11 cellular contexts compared by ENCODE assay signal in the genomic region with DNA sequence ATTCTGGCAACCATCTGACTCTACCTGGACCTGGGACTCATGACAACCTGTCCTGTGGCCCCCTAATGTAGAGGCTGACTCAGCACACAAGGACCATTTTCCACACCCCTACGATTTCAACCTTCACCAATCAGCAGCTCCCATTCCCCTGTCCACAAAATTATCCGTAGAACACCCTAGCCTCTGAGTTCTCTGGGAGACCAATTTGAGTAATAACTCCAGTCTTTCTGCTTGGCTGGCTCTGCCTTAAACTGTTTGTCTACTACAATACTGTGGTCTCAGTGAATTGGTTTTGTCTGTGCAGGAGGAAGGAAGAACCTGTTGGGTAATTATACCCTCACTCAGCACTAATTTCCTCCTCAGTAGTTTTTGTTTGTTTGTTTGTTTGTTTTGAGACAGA.
DNase-seq lines count a peak whose midpoint lies in the region; ATAC-seq, FAIRE-seq and TF ChIP-seq lines count a peak whose summit lies in the region.
"Had no signal": no experiment of that assay in that cellular context is flagged by ENCODE, and none has a peak within 500 bp of the region (broad histone marks: within the 10 kb centered on the region; RNA-seq: fewer than 3 reads in every experiment).

No MANE protein-coding gene starts in this region.

- H3K4me3 ChIP-seq in K562 (no peak overlapping the region), vagina (no peak overlapping the region)

- H3K9ac ChIP-seq in K562 (ENCODE audit: insufficient read depth in 1 of 2, low read depth in 2 of 2, low read length in 2 of 2): no peak overlapping the region

- BruUV-seq in Calu3 (replicated peaks; lab: Mats Ljungman, UMichigan) (no TSS peak), K562 (replicated peaks; lab: Mats Ljungman, UMichigan) (no TSS peak)

- H3K27ac Mint-ChIP-seq in Calu3 (ENCODE audit: unreplicated experiment) (peak overlapping the region; percentile 68), nephron (peak overlapping the region; percentile 36 to 66 (median 52))

- H3K79me2 ChIP-seq in K562 (ENCODE audit: control insufficient read depth, insufficient read depth, low read length): no peaks in the 10 kb centered on the region

- no peak overlapping the region for H2AFZ ChIP-seq in K562 (ENCODE audit: low read depth, low read length)

- TF ChIP-seq EP300 in K562 (IDR thresholded peaks at IDR 0.05; ENCODE audit: low read length): no peak

- H3K9me1 ChIP-seq in K562 (ENCODE audit: control insufficient read depth, insufficient read depth, low read length): no peaks in the 10 kb centered on the region

- POLR2A ChIA-PET in K562 (lab: Yijun Ruan, JAX): interaction anchor here (0.7 to 1.3 kb wide), 5 partner anchors 9 to 252 kb away, joined by 3 to 7 read pairs (median 4); no protein-coding TSS in a partner anchor

- no peak for TF ChIP-seq POLR2A in K562 (conservative IDR thresholded peaks at IDR 0.05)
- no peak for TF ChIP-seq POLR2A in vagina (IDR thresholded peaks at IDR 0.05)

- no peak for ATAC-seq in K562

- H3K4me1 ChIP-seq in K562 (replicated peaks in 1 of 2; ENCODE audit: control insufficient read depth in 2 of 2, insufficient read depth in 2 of 2, low read length in 2 of 2): peaks cover 0 to 14% of the 10 kb centered on the region in 2 experiments; a peak in 3 of 5 replicates
- H3K4me1 ChIP-seq in vagina: peaks cover 39% of the 10 kb centered on the region

- no peak for FAIRE-seq in K562 (lab: Jason Lieb, UNC)

- intact Hi-C loops in Calu3 (cut with micrococcal nuclease; ENCODE audit: unreplicated experiment): no loop called here
- intact Hi-C loops in K562 (cut with micrococcal nuclease): no loop called here
- intact Hi-C loops in vagina (cut with DNase I): no loop called here

- H3K4me1 Mint-ChIP-seq in Calu3 (ENCODE audit: low read depth, unreplicated experiment) (peaks cover 57% of the 10 kb centered on the region), nephron (peaks cover 27% of the 10 kb centered on the region)

- in situ Hi-C loops in K562 (cut with MboI): loop anchor here (25.0 kb wide), 1 partner anchor 220 kb away; no protein-coding TSS in a partner anchor

- CTCF ChIA-PET in Calu3 (lab: Charles Lee): interaction anchor here (0.6 to 2.0 kb wide), 5 partner anchors 16 to 230 kb away, joined by 5 to 7 read pairs (median 6); no protein-coding TSS in a partner anchor
- CTCF ChIA-PET in K562 (lab: Yijun Ruan, JAX; ENCODE audit: low intra/inter-chr PET ratio): interaction anchor here (0.5 kb wide), 1 partner anchor 233 kb away, joined by 4 read pairs; no protein-coding TSS in a partner anchor

- H3K36me3 ChIP-seq in K562 (ENCODE audit: control insufficient read depth, insufficient read depth, low read length) (no peaks in the 10 kb centered on the region), vagina (no peaks in the 10 kb centered on the region)

- H3K36me3 Mint-ChIP-seq in Calu3 (ENCODE audit: insufficient read depth, unreplicated experiment) (peaks cover 23% of the 10 kb centered on the region), nephron (ENCODE audit: low read depth) (no peaks in the 10 kb centered on the region)

- H3K27ac ChIP-seq in K562 (ENCODE audit: extremely low read depth, low read depth, low read length): no peak overlapping the region
- H3K27ac ChIP-seq in vagina: no peak overlapping the region

- DNase-seq in Calu3: no peak
- DNase-seq in KG1 (lab: John Stamatoyannopoulos, UW): peak; percentile 6
- no peak for DNase-seq in K562 (ENCODE audit: extremely low read depth in 1 of 4, low spot score in 3 of 4)
- DNase-seq in hypothalamus (lab: John Stamatoyannopoulos, UW): no peak
- DNase-seq in vagina (ENCODE audit: extremely low spot score in 2 of 2): no peak
- DNase-seq in D341Med (ENCODE audit: low spot score): no peak
- no peak for DNase-seq in Ammon's horn (ENCODE audit: low spot score)
- DNase-seq: NCI-H345; stimulated activated CD8-positive, alpha-beta memory T cell treated with anti-CD3 and anti-CD28 coated beads, Interleukin-4, amount 100 ng/mL, for 48 hours had no signal

- H4K20me1 ChIP-seq in K562 (replicated peaks; ENCODE audit: control insufficient read depth, insufficient read depth, low read length): no peaks in the 10 kb centered on the region; the same call in 1 of the 2 replicates

- peaks cover 4% of the 10 kb centered on the region for H3K9me3 Mint-ChIP-seq in Calu3 (ENCODE audit: low read depth, unreplicated experiment)
- no peaks in the 10 kb centered on the region for H3K9me3 Mint-ChIP-seq in nephron

- TF ChIP-seq CTCF in Calu3 (IDR thresholded peaks at IDR 0.05; ENCODE audit: unreplicated experiment): no peak
- TF ChIP-seq CTCF in K562 (IDR thresholded peaks at IDR 0.05 in 2 of 3, conservative IDR thresholded peaks at IDR 0.05 in 1 of 3; ENCODE audit: insufficient read depth in 2 of 3, low read depth in 1 of 3, low read length in 3 of 3): no peak
- no peak for TF ChIP-seq CTCF in nephron (IDR thresholded peaks at IDR 0.05; ENCODE audit: unreplicated experiment in 3 of 3)
- TF ChIP-seq CTCF in vagina (IDR thresholded peaks at IDR 0.05): no peak

- H3K4me2 ChIP-seq in K562 (ENCODE audit: insufficient read depth, low read length): no peak overlapping the region

- peaks cover 18 to 31% of the 10 kb centered on the region in 2 experiments for H3K27me3 ChIP-seq in K562 (ENCODE audit: control insufficient read depth in 2 of 2, insufficient read depth in 2 of 2, low read length in 2 of 2)
- H3K27me3 ChIP-seq in vagina: no peaks in the 10 kb centered on the region

- no peaks in the 10 kb centered on the region for H3K27me3 Mint-ChIP-seq in Calu3 (ENCODE audit: unreplicated experiment)
- no peaks in the 10 kb centered on the region for H3K27me3 Mint-ChIP-seq in nephron (ENCODE audit: low read depth)

- no peak for TF ChIP-seq RAD21 in K562 (CRISPR knock-in tag; conservative IDR thresholded peaks at IDR 0.05 in 1 of 2, IDR thresholded peaks at IDR 0.05 in 1 of 2)

- WGBS in K562 (ENCODE audit: insufficient coverage, low coverage, missing lambda C conversion rate): 5% methylated on average over 2 of the region's 2 CpGs

- H3K9me3 ChIP-seq in K562 (replicated peaks; ENCODE audit: control insufficient read depth, insufficient read depth, low read depth, low read length) (no peaks in the 10 kb centered on the region), vagina (no peaks in the 10 kb centered on the region)

- H3K4me3 Mint-ChIP-seq in Calu3 (ENCODE audit: low read depth, unreplicated experiment) (peak overlapping the region; percentile 12), nephron (no peak overlapping the region)
- H3K4me3 Mint-ChIP-seq: brain had no signal

TF ChIP-seq in K562, 482 proteins besides CTCF, POLR2A, EP300 and RAD21 (continues in another document):
- TF ChIP-seq HDGF (IDR thresholded peaks at IDR 0.05) (no peak), ESRRA (IDR thresholded peaks at IDR 0.05; ENCODE audit: borderline replicate concordance, low read depth) (0 out of 2 replicates have a peak, but pooled peaks have one; percentile 4), ZSCAN32 (CRISPR knock-in tag; IDR thresholded peaks at IDR 0.05) (peak; percentile 13; the same call in 1 of the 2 replicates), MCM5 (IDR thresholded peaks at IDR 0.05; ENCODE audit: low read depth) (no peak), HIVEP1 (CRISPR knock-in tag; IDR thresholded peaks at IDR 0.05) (no peak), ETV1 (tag; conservative IDR thresholded peaks at IDR 0.05; ENCODE audit: low read depth) (no peak), KAT2B (IDR thresholded peaks at IDR 0.05; ENCODE audit: low read depth, low read length) (no peak), ZNF316 (IDR thresholded peaks at IDR 0.05) (peak; percentile 51)
